Comparison of ENCODE assay signal across 2 cellular contexts in genomic region chr2:20617081-20617575, GRCh38.
TF ChIP-seq lines count a peak whose summit lies in the region.

No MANE protein-coding gene starts in this region.

TF ChIP-seq in IMR-90, 13 proteins besides CTCF, POLR2A, EP300 and RAD21:
- TF ChIP-seq MAFK (IDR thresholded peaks at IDR 0.05; ENCODE audit: low read depth, low read length), result no peak
- no peak for TF ChIP-seq ELK1 (IDR thresholded peaks at IDR 0.05; ENCODE audit: borderline replicate concordance, low read depth, low read length)
- TF ChIP-seq USF2 (IDR thresholded peaks at IDR 0.05; ENCODE audit: low read depth, low read length), result no peak
- no peak for TF ChIP-seq RCOR1 (IDR thresholded peaks at IDR 0.05; ENCODE audit: insufficient replicate concordance, low read length)
- TF ChIP-seq RFX5 (IDR thresholded peaks at IDR 0.05; ENCODE audit: low read depth, low read length), result no peak
- no peak for TF ChIP-seq FOS (IDR thresholded peaks at IDR 0.05; ENCODE audit: low read depth, low read length)
- no peak for TF ChIP-seq CHD1 (IDR thresholded peaks at IDR 0.05; ENCODE audit: low read depth, low read length)
- TF ChIP-seq NFE2L2 (IDR thresholded peaks at IDR 0.05; ENCODE audit: low read depth, low read length), result no peak
- no peak for TF ChIP-seq MAZ (IDR thresholded peaks at IDR 0.05; ENCODE audit: borderline replicate concordance, low read depth, low read length)
- no peak for TF ChIP-seq BHLHE40 (IDR thresholded peaks at IDR 0.05; ENCODE audit: low read depth, low read length)
- no peak for TF ChIP-seq SMC3 (IDR thresholded peaks at IDR 0.05; ENCODE audit: low read depth, low read length)
- no peak for TF ChIP-seq CEBPB (IDR thresholded peaks at IDR 0.05; ENCODE audit: low read depth, low read length)
- TF ChIP-seq MXI1 (IDR thresholded peaks at IDR 0.05; ENCODE audit: borderline replicate concordance, low read depth, low read length), result no peak

TF ChIP-seq in K562, 482 proteins besides CTCF, POLR2A, EP300 and RAD21:
- TF ChIP-seq POLR2G (IDR thresholded peaks at IDR 0.05; ENCODE audit: low read depth, low read length) (0 out of 2 replicates have a peak, but pooled peaks have one; percentile 3), DACH1 (IDR thresholded peaks at IDR 0.05; ENCODE audit: partially characterized antibody) (peak; percentile 10), MAX (CRISPR knock-in tag; IDR thresholded peaks at IDR 0.05) (0 out of 2 replicates have a peak, but pooled peaks have one; percentile 37), ZNF121 (CRISPR knock-in tag; conservative IDR thresholded peaks at IDR 0.05) (peak; percentile 46; the same call in 1 of the 2 replicates), CBFA2T3 (IDR thresholded peaks at IDR 0.05) (peak; percentile 25), DLX4 (CRISPR knock-in tag; IDR thresholded peaks at IDR 0.05) (no peak), FOXA3 (CRISPR knock-in tag; conservative IDR thresholded peaks at IDR 0.05 in 1 of 2, IDR thresholded peaks at IDR 0.05 in 1 of 2) (0 out of 4 replicates have a peak, but pooled peaks of 1 of the 2 experiments have one; percentile 23), VEZF1 (CRISPR knock-in tag; IDR thresholded peaks at IDR 0.05) (peak; percentile 54), TFAP4 (CRISPR knock-in tag; IDR thresholded peaks at IDR 0.05; ENCODE audit: borderline replicate concordance) (peak; percentile 64), NFIC (IDR thresholded peaks at IDR 0.05) (peak; percentile 73), NRF1 (conservative IDR thresholded peaks at IDR 0.05 in 1 of 2, IDR thresholded peaks at IDR 0.05 in 1 of 2) (no peak), FOXP1 (CRISPR knock-in tag; IDR thresholded peaks at IDR 0.05) (0 out of 2 replicates have a peak, but pooled peaks have one; percentile 51), BRD4 (IDR thresholded peaks at IDR 0.05) (no peak), ZBTB7A (IDR thresholded peaks at IDR 0.05; ENCODE audit: borderline replicate concordance, control insufficient read depth, low read depth, low read length) (peak; percentile 56; the same call in 1 of the 2 replicates), PHF8 (IDR thresholded peaks at IDR 0.05; ENCODE audit: borderline replicate concordance, low read length) (peak; percentile 13; the same call in 1 of the 2 replicates), FOS (IDR thresholded peaks at IDR 0.05; ENCODE audit: extremely low read depth, insufficient read length) (no peak)
TF ChIP-seq in K562: peak in this region for 12.
